ENCODE assay signal across 8 cellular contexts in the genomic region with DNA sequence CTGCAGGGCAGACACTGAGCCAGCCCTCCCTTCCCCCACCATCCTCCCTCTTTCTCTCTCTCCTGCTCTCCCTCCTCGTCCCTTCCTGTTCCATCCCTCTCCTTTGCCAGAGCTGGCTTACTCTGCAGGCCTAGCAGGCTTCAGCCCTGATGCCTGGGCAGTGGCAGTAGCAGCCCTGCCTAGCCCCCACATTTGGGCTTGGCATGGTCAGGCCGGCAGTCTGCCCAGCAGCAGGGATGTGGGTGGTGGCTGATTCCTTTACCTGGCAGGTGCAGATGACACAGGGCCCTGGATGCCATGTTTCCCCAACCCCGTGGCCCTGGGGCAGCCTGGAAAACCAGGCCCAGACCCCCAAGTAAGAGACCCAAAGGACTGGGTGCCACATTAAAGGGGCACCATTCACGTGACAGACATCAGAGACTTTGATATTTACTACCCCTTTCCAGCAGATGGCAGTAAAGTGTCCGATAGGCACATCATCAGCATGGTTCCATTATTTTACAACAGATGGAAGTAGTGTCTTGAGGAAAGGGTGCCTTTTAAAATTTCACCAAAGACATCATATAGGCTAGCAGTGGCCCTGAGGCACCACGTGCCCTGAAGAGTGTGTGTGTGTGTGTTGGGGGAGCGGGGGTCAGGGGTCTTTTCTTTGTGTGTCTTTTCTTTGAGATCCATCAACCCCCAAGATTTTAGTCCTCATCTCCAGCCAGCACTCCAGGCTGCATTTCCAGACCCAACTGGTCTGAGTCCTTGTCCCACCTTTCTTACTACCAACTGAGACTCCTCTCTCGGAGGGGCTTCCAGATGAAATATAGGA. TPM values are rescaled to one million over a fixed set of nuclear protein-coding genes. Genes with fewer than 3 reads are reported as not detected.
A peak's percentile ranks its signal among the peaks of the same experiment; 100 is the strongest.
DNase-seq lines count a peak whose midpoint lies in the region; ATAC-seq, FAIRE-seq and TF ChIP-seq lines count a peak whose summit lies in the region.

No MANE protein-coding gene starts in this region.

- TF ChIP-seq CTCF in GM12878 (IDR thresholded peaks at IDR 0.05 in 2 of 3, conservative IDR thresholded peaks at IDR 0.05 in 1 of 3; ENCODE audit: control insufficient read depth in 2 of 3, extremely low read depth in 1 of 3, insufficient read depth in 1 of 3, low read depth in 3 of 3, low read length in 3 of 3) (peak; percentile 59 to 78 (median 71)), stomach (IDR thresholded peaks at IDR 0.05) (peak in 5 of 7 experiments; percentile 44 to 64 (median 50))

- H3K4me3 ChIP-seq in GM12878 (no peak overlapping the region), stomach (no peak overlapping the region)

- CTCF ChIA-PET in GM12878 (lab: Yijun Ruan, JAX) = interaction anchor here (0.7 to 6.2 kb wide), 14 partner anchors 10 to 307 kb away, joined by 3 to 44 read pairs (median 6); partner anchors contain the start of gene TNPO3

- H3K27me3 ChIP-seq in GM12878 (replicated peaks in 1 of 2; ENCODE audit: control insufficient read depth in 2 of 2, insufficient read depth in 2 of 2, low read length in 1 of 2) (no peaks in the 10 kb centered on the region), stomach (peaks cover 0 to 45% (median 10%) of the 10 kb centered on the region in 3 donors)

- in situ Hi-C loops in GM12878 (cut with MboI) = loop anchor here (5.0 kb wide), 2 partner anchors 188 to 308 kb away; no protein-coding TSS in a partner anchor

- H3K9ac ChIP-seq in GM12878 (ENCODE audit: control insufficient read depth, insufficient read depth, low read length) = no peak overlapping the region

- DNase-seq in NOMO-1 (lab: John Stamatoyannopoulos, UW; ENCODE audit: unreplicated experiment in 2 of 2) (peak; percentile 4 to 52), NOMO-1 treated with dmso at 0.1 percent for 144 hours (lab: John Stamatoyannopoulos, UW; ENCODE audit: unreplicated experiment) (no peak), HCEC 1CT (peak; percentile 34), NCI-H460 (ENCODE audit: extremely low read depth, low read depth) (peak; percentile 52), GM12878 (ENCODE audit: low read depth, low spot score) (peak; percentile 35), iPS-NIHi11 (ENCODE audit: low spot score) (peak; percentile 79), stomach (no peak)

- SMC1A ChIA-PET in GM12878 (lab: Charles Lee; ENCODE audit: uncharacterized antibody, unreplicated experiment) = interaction anchor here (0.8 to 2.1 kb wide), 3 partner anchors 62 to 186 kb away, joined by 3 to 20 read pairs (median 4); partner anchors contain the start of gene TNPO3

- ATAC-seq in GM12878 (peak; percentile 94), HG03025 (IDR thresholded peaks at IDR 0.05; ENCODE audit: low FRiP score, unreplicated experiment) (no peak)

- no TSS peak for BruUV-seq in GM12878 (replicated peaks; lab: Mats Ljungman, UMichigan)

- peak; percentile 92 for TF ChIP-seq RAD21 in GM12878 (IDR thresholded peaks at IDR 0.05; ENCODE audit: insufficient read depth, low read depth, low read length)

- POLR2A ChIA-PET in GM12878 (lab: Charles Lee) = interaction anchor here (0.7 kb wide), 1 partner anchor 185 kb away, joined by 3 read pairs; no protein-coding TSS in a partner anchor

- H3K4me1 ChIP-seq in GM12878 (ENCODE audit: control insufficient read depth, insufficient read depth, low read length) (peaks cover 7% of the 10 kb centered on the region), stomach (peaks cover 2 to 20% (median 5%) of the 10 kb centered on the region in 4 donors)

- H3K79me2 ChIP-seq in GM12878 (ENCODE audit: control insufficient read depth, insufficient read depth, low read length) = no peaks in the 10 kb centered on the region

- peak overlapping the region; percentile 24; the same call in 1 of the 2 replicates for H2AFZ ChIP-seq in GM12878 (ENCODE audit: control insufficient read depth, low read depth, low read length)

- no peak overlapping the region for H3K27ac ChIP-seq in GM12878 (ENCODE audit: control insufficient read depth, insufficient read depth)
- H3K27ac ChIP-seq in stomach = no peak overlapping the region

- no peak for TF ChIP-seq EP300 in GM12878 (IDR thresholded peaks at IDR 0.05; ENCODE audit: borderline replicate concordance in 1 of 2, control insufficient read depth in 1 of 2, low read depth in 2 of 2, low read length in 2 of 2)
- no peak for TF ChIP-seq EP300 in stomach (IDR thresholded peaks at IDR 0.05)

- FAIRE-seq in GM12878 (lab: Jason Lieb, UNC) = peak; percentile 41

- 17% methylated on average over 7 of the region's 8 CpGs for WGBS in GM12878 (ENCODE audit: insufficient coverage, insufficient replicate concordance, low lambda C conversion rate, missing lambda C conversion rate)
- WGBS in stomach, 5 donors = 30 to 37% (median 31%) methylated on average over 8 of the region's 8 CpGs

- no peaks in the 10 kb centered on the region for H3K36me3 ChIP-seq in GM12878 (ENCODE audit: control insufficient read depth in 2 of 2, insufficient read depth in 2 of 2, low read length in 1 of 2)
- no peaks in the 10 kb centered on the region for H3K36me3 ChIP-seq in stomach

- H3K9me3 ChIP-seq in GM12878 (replicated peaks; ENCODE audit: control insufficient read depth, insufficient read depth, low read length) (no peaks in the 10 kb centered on the region), stomach (peaks cover 0 to 3% (median 0%) of the 10 kb centered on the region in 4 donors)

- no peaks in the 10 kb centered on the region for H4K20me1 ChIP-seq in GM12878 (ENCODE audit: control insufficient read depth, insufficient read depth)

- TF ChIP-seq POLR2A in GM12878 (IDR thresholded peaks at IDR 0.05; ENCODE audit: low read depth, low read length) (no peak), stomach (IDR thresholded peaks at IDR 0.05) (no peak)

- RAD21 ChIA-PET in GM12878 (lab: Charles Lee; ENCODE audit: unreplicated experiment) = interaction anchor here (1.0 to 2.1 kb wide), 3 partner anchors 47 to 187 kb away, joined by 3 to 11 read pairs (median 3); no protein-coding TSS in a partner anchor

- no peak overlapping the region for H3K4me2 ChIP-seq in GM12878 (ENCODE audit: control insufficient read depth, insufficient read depth)

- intact Hi-C loops in GM12878 (cut with micrococcal nuclease; ENCODE audit: unreplicated experiment) = loop anchor here (1.0 to 2.0 kb wide), 3 partner anchors 36 to 306 kb away; no protein-coding TSS in a partner anchor
- intact Hi-C loops in stomach (cut with DNase I; ENCODE audit: low total_unique reads) = loop anchor here (5.0 kb wide), 1 partner anchor 173 kb away; no protein-coding TSS in a partner anchor

RNA-seq across cellular contexts. Expression of gene KCP, which starts 5.9 kb away (rescaled TPM):
- total RNA-seq in NCI-H460 (2014; rRNA removed; shearing (Covaris generic)) = not detected in 2 replicates
- polyA plus RNA-seq in NCI-H460 (2014; cell fraction: nucleus; rRNA removed) = not detected in 2 replicates
- total RNA-seq in GM12878 (2013; cell fraction: nucleolus; rRNA removed) = 6.2 and 7.5 TPM in 2 replicates
- total RNA-seq in GM12878 (2014; rRNA removed) = 2.9 and 4.2 TPM in 2 replicates
- total RNA-seq in GM12878 (2014; rRNA removed; fragmentation: Illumina TruSeq; extraction: Trizol) = 1.1 and 1.4 TPM in 2 replicates
- total RNA-seq in GM12878 (2021) = 5.6 and 7.8 TPM in 2 replicates
- polyA plus RNA-seq in GM12878 (2011; ENCODE audit: low read depth) = 1.4 TPM
- 0.45 and 0.76 TPM in 2 replicates for polyA plus RNA-seq in GM12878 (2011; rRNA removed)
- 1.0 and 1.9 TPM in 2 replicates for polyA plus RNA-seq in GM12878 (2011; cell fraction: cytosol; rRNA removed)
- 17.7 and 21.9 TPM in 2 replicates for polyA plus RNA-seq in GM12878 (2011; cell fraction: nucleus; rRNA removed)
- 2.9 and 3.4 TPM in 2 replicates for polyA plus RNA-seq in GM12878 (2012)
- polyA plus RNA-seq in GM12878 (2014; fragmentation: Illumina TruSeq; extraction: Trizol) = 0.48 and 1.0 TPM in 2 replicates
- under 1 TPM; 0.05 to 0.35 TPM for polyA plus RNA-seq in GM12878 (2014; fragmentation: Nextera tagmentation; extraction: Ambion mirVana)
- 6.0 and 7.6 TPM in 2 replicates for polyA plus RNA-seq in GM12878 (2014; rRNA removed)
- 1 to 10 TPM; 4.0 to 4.3 TPM for polyA plus RNA-seq in GM12878 (2016; fragmentation: Nextera tagmentation; extraction: Ambion mirVana)
- polyA minus RNA-seq in GM12878 (2011; rRNA and poly(A)+ RNA removed) = 1.1 and 2.2 TPM in 2 replicates
- 0.21 and 1.5 TPM in 2 replicates for polyA minus RNA-seq in GM12878 (2011; cell fraction: cytosol; rRNA and poly(A)+ RNA removed)
- 3.5 and 6.1 TPM in 2 replicates for polyA minus RNA-seq in GM12878 (2011; cell fraction: nucleus; rRNA and poly(A)+ RNA removed)
- 1 to 10 TPM in 1 of 5 donors, under 1 TPM in 1, not detected in 3; 0.73 to 2.3 TPM for total RNA-seq in stomach
- 1 to 10 TPM in 1 of 3 donors, not detected in 2; 1.6 TPM for polyA plus RNA-seq in stomach

RNA-seq across cellular contexts. Expression of gene IRF5, which starts 33.1 kb away (rescaled TPM):
- total RNA-seq in NCI-H460 (2014; rRNA removed; shearing (Covaris generic)) = 6.5 and 9.3 TPM in 2 replicates
- polyA plus RNA-seq in NCI-H460 (2014; cell fraction: nucleus; rRNA removed) = 7.4 and 14.5 TPM in 2 replicates
- 65.7 and 75.1 TPM in 2 replicates for total RNA-seq in GM12878 (2013; cell fraction: nucleolus; rRNA removed)
- total RNA-seq in GM12878 (2014; rRNA removed) (81.7 and 90.0 TPM in 2 replicates), GM12878 (2014; rRNA removed; fragmentation: Illumina TruSeq; extraction: Trizol) (33.9 and 36.5 TPM in 2 replicates), GM12878 (2021) (74.6 and 74.9 TPM in 2 replicates), stomach (10 to 100 TPM in 1 of 5 donors, 1 to 10 TPM in 4; 2.2 to 13.8 (median 5.8) TPM)
- 26.5 TPM for polyA plus RNA-seq in GM12878 (2011; ENCODE audit: low read depth)
- polyA plus RNA-seq in GM12878 (2011; rRNA removed) (31.5 and 55.1 TPM in 2 replicates), GM12878 (2014; fragmentation: Illumina TruSeq; extraction: Trizol) (23.2 and 39.7 TPM in 2 replicates), GM12878 (2014; fragmentation: Nextera tagmentation; extraction: Ambion mirVana) (1 to 10 TPM; 5.4 to 8.9 TPM), GM12878 (2014; rRNA removed) (68.3 and 71.5 TPM in 2 replicates), GM12878 (2016; fragmentation: Nextera tagmentation; extraction: Ambion mirVana) (10 to 100 TPM; 84.1 to 90.3 TPM), stomach (1 to 10 TPM; 3.2 to 7.3 (median 3.4) TPM)
- 56.7 and 79.4 TPM in 2 replicates for polyA plus RNA-seq in GM12878 (2011; cell fraction: cytosol; rRNA removed)
- polyA plus RNA-seq in GM12878 (2011; cell fraction: nucleus; rRNA removed) = 213 and 230 TPM in 2 replicates
- polyA plus RNA-seq in GM12878 (2012) = 45.6 and 55.1 TPM in 2 replicates
- 49.2 and 83.0 TPM in 2 replicates for polyA minus RNA-seq in GM12878 (2011; rRNA and poly(A)+ RNA removed)
- polyA minus RNA-seq in GM12878 (2011; cell fraction: cytosol; rRNA and poly(A)+ RNA removed) = 43.8 and 50.8 TPM in 2 replicates
- polyA minus RNA-seq in GM12878 (2011; cell fraction: nucleus; rRNA and poly(A)+ RNA removed) = 46.4 and 73.5 TPM in 2 replicates

RNA-seq across cellular contexts. Expression of gene ATP6V1F, which starts 41.9 kb away (rescaled TPM):
- total RNA-seq in NCI-H460 (2014; rRNA removed; shearing (Covaris generic)) = 68.0 and 78.5 TPM in 2 replicates
- 154 and 290 TPM in 2 replicates for polyA plus RNA-seq in NCI-H460 (2014; cell fraction: nucleus; rRNA removed)
- total RNA-seq in GM12878 (2013; cell fraction: nucleolus; rRNA removed) = 10.0 and 12.5 TPM in 2 replicates
- total RNA-seq in GM12878 (2014; rRNA removed) (123 and 126 TPM in 2 replicates), GM12878 (2014; rRNA removed; fragmentation: Illumina TruSeq; extraction: Trizol) (108 and 111 TPM in 2 replicates), GM12878 (2021) (143 and 155 TPM in 2 replicates), stomach (10 to 100 TPM in 4 of 5 donors, 1 to 10 TPM in 1; 2.0 to 86.2 (median 47.5) TPM)
- polyA plus RNA-seq in GM12878 (2011; ENCODE audit: low read depth) = 304 TPM
- polyA plus RNA-seq in GM12878 (2011; rRNA removed) (121 and 194 TPM in 2 replicates), GM12878 (2014; fragmentation: Illumina TruSeq; extraction: Trizol) (62.7 and 179 TPM in 2 replicates), GM12878 (2014; fragmentation: Nextera tagmentation; extraction: Ambion mirVana) (100 to 1,000 TPM; 246 to 343 TPM), GM12878 (2014; rRNA removed) (211 and 223 TPM in 2 replicates), GM12878 (2016; fragmentation: Nextera tagmentation; extraction: Ambion mirVana) (100 to 1,000 TPM; 286 TPM), stomach (100 to 1,000 TPM; 246 to 282 (median 264) TPM)
- 318 and 402 TPM in 2 replicates for polyA plus RNA-seq in GM12878 (2011; cell fraction: cytosol; rRNA removed)
- polyA plus RNA-seq in GM12878 (2011; cell fraction: nucleus; rRNA removed) = 124 and 144 TPM in 2 replicates
- 206 and 310 TPM in 2 replicates for polyA plus RNA-seq in GM12878 (2012)
- 40.6 and 67.1 TPM in 2 replicates for polyA minus RNA-seq in GM12878 (2011; rRNA and poly(A)+ RNA removed)
- polyA minus RNA-seq in GM12878 (2011; cell fraction: cytosol; rRNA and poly(A)+ RNA removed) = 18.7 and 20.3 TPM in 2 replicates
- polyA minus RNA-seq in GM12878 (2011; cell fraction: nucleus; rRNA and poly(A)+ RNA removed) = 17.5 and 22.7 TPM in 2 replicates

Comparison
In these comparisons a context has a peak if more than half of its experiments do, and no peak if none do; other contexts are left out.
1. DNase-seq: peak in NOMO-1 (2 of 2), HCEC 1CT (single experiment), NCI-H460 (single experiment), GM12878 (single experiment) and iPS-NIHi11 (single experiment); none in NOMO-1 treated with dmso at 0.1 percent for 144 hours (single experiment) and stomach (single experiment).